In the genomic region with DNA sequence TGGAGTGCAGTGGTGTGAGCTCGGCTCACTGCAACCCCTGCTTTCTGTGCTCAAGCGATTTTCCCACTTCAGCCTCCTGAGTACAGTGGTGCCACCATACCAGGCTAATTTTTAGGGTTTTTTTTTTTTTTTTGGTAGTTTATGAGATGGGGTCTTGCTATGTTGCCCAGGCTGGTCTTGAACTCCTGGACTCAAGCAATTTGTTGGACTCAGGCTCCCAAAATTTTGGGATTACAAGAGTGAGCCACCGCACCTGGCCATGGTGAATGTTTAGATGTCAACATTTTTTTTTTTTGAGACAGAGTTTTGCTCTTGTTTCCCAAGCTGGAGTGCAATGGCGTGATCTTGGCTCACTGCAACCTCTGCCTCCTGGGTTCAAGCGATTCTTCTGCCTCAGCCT, we compare ENCODE assay signal across 6 cellular contexts. TPM values are rescaled to one million over a fixed set of nuclear protein-coding genes. Genes with fewer than 3 reads are reported as not detected.
DNase-seq lines count a peak whose midpoint lies in the region; ATAC-seq and TF ChIP-seq lines count a peak whose summit lies in the region.
"Not testable (repeated sequence)": the region's sequence is repeated elsewhere in the genome, so short reads cannot be mapped to it uniquely, and the experiment has no call there.

No MANE protein-coding gene starts in this region.

- intact Hi-C loops in dendritic cell treated with granulocyte-macrophage colony-stimulating factor and Interleukin-4, amounts not matched to agents 40 ng/mL and 50 ng/mL, for 4 days (cut with micrococcal nuclease), result loop anchor here (5.0 kb wide), 1 partner anchor 35 kb away; the partner anchor contains the start of gene LATS1

- not testable (repeated sequence) for H4K12ac ChIP-seq in trophoblast cell (ENCODE audit: low read depth, low read length)

- not testable (repeated sequence) for H3K27me3 ChIP-seq in CD4-positive, CD25-positive, alpha-beta regulatory T cell (ENCODE audit: control insufficient read depth, insufficient read depth, low read length); HL-60 (ENCODE audit: insufficient read depth, poor library complexity, severe bottlenecking); trophoblast cell (ENCODE audit: insufficient read depth, low read length)

- H3K9me3 Mint-ChIP-seq in CD4-positive, CD25-positive, alpha-beta regulatory T cell; T-helper 2 cell treated with Interferon-gamma antibody and Interleukin-4, amounts not matched to agents 5 μg/mL and 100 μg/mL, for 36 hours; activated naive CD8-positive, alpha-beta T cell (ENCODE audit: low read depth); dendritic cell treated with granulocyte-macrophage colony-stimulating factor and Interleukin-4, amounts not matched to agents 40 ng/mL and 50 ng/mL, for 4 days: not testable (repeated sequence)

- H3K4me1 ChIP-seq in CD4-positive, CD25-positive, alpha-beta regulatory T cell (ENCODE audit: control insufficient read depth, insufficient read depth, low read length, poor library complexity, severe bottlenecking), result peaks cover 16% of the 10 kb centered on the region
- H3K4me1 ChIP-seq in trophoblast cell (ENCODE audit: control insufficient read depth in 1 of 2, insufficient read depth in 2 of 2, low read length in 2 of 2), result not testable (repeated sequence)

- not testable (repeated sequence) for H2BK12ac ChIP-seq in trophoblast cell (ENCODE audit: low read length)

- not testable (repeated sequence) for TF ChIP-seq CTCF in HL-60 (IDR thresholded peaks at IDR 0.05; ENCODE audit: insufficient read depth, low read length)

- not testable (repeated sequence) for H4K91ac ChIP-seq in trophoblast cell (ENCODE audit: low read depth, low read length)

- not testable (repeated sequence) for H3K27me3 Mint-ChIP-seq in CD4-positive, CD25-positive, alpha-beta regulatory T cell; T-helper 2 cell treated with Interferon-gamma antibody and Interleukin-4, amounts not matched to agents 5 μg/mL and 100 μg/mL, for 36 hours (ENCODE audit: low read depth); activated naive CD8-positive, alpha-beta T cell; dendritic cell treated with granulocyte-macrophage colony-stimulating factor and Interleukin-4, amounts not matched to agents 40 ng/mL and 50 ng/mL, for 4 days

- H3K18ac ChIP-seq in trophoblast cell (ENCODE audit: low read length), result not testable (repeated sequence)

- H3K4me1 Mint-ChIP-seq in CD4-positive, CD25-positive, alpha-beta regulatory T cell, result peaks cover 24 to 51% (median 33%) of the 10 kb centered on the region in 4 donors
- peaks cover 33% of the 10 kb centered on the region for H3K4me1 Mint-ChIP-seq in T-helper 2 cell treated with Interferon-gamma antibody and Interleukin-4, amounts not matched to agents 5 μg/mL and 100 μg/mL, for 36 hours (ENCODE audit: low read depth)
- H3K4me1 Mint-ChIP-seq in activated naive CD8-positive, alpha-beta T cell (ENCODE audit: low read depth), result peaks cover 35% of the 10 kb centered on the region
- peaks cover 33% of the 10 kb centered on the region for H3K4me1 Mint-ChIP-seq in dendritic cell treated with granulocyte-macrophage colony-stimulating factor and Interleukin-4, amounts not matched to agents 40 ng/mL and 50 ng/mL, for 4 days (ENCODE audit: low read depth)

- H3K9ac ChIP-seq in trophoblast cell (ENCODE audit: low read length), result not testable (repeated sequence)

- not testable (repeated sequence) for H3K79me1 ChIP-seq in trophoblast cell (ENCODE audit: low read length)

- peak overlapping the region; percentile 41 to 77 (median 68) for H3K4me3 Mint-ChIP-seq in CD4-positive, CD25-positive, alpha-beta regulatory T cell
- peak overlapping the region; percentile 94 for H3K4me3 Mint-ChIP-seq in T-helper 2 cell treated with Interferon-gamma antibody and Interleukin-4, amounts not matched to agents 5 μg/mL and 100 μg/mL, for 36 hours
- peak overlapping the region; percentile 23 for H3K4me3 Mint-ChIP-seq in activated naive CD8-positive, alpha-beta T cell
- H3K4me3 Mint-ChIP-seq in dendritic cell treated with granulocyte-macrophage colony-stimulating factor and Interleukin-4, amounts not matched to agents 40 ng/mL and 50 ng/mL, for 4 days, result peak overlapping the region; percentile 30

- H3K79me2 ChIP-seq in trophoblast cell (ENCODE audit: control insufficient read depth, insufficient read depth, low read length, poor library complexity), result peaks cover 15% of the 10 kb centered on the region

- not testable (repeated sequence) for H3K23ac ChIP-seq in trophoblast cell (ENCODE audit: low read length)

- peak overlapping the region; percentile 75 for H3K4ac ChIP-seq in trophoblast cell (ENCODE audit: low read depth, low read length)

- H2AFZ ChIP-seq in trophoblast cell (ENCODE audit: insufficient read depth, low read length, poor library complexity), result not testable (repeated sequence)

- H3K27ac Mint-ChIP-seq in CD4-positive, CD25-positive, alpha-beta regulatory T cell; T-helper 2 cell treated with Interferon-gamma antibody and Interleukin-4, amounts not matched to agents 5 μg/mL and 100 μg/mL, for 36 hours; activated naive CD8-positive, alpha-beta T cell: not testable (repeated sequence)
- H3K27ac Mint-ChIP-seq in dendritic cell treated with granulocyte-macrophage colony-stimulating factor and Interleukin-4, amounts not matched to agents 40 ng/mL and 50 ng/mL, for 4 days, result peak overlapping the region; percentile 94

- not testable (repeated sequence) for H3K36me3 Mint-ChIP-seq in CD4-positive, CD25-positive, alpha-beta regulatory T cell; activated naive CD8-positive, alpha-beta T cell
- peaks cover 13% of the 10 kb centered on the region for H3K36me3 Mint-ChIP-seq in T-helper 2 cell treated with Interferon-gamma antibody and Interleukin-4, amounts not matched to agents 5 μg/mL and 100 μg/mL, for 36 hours (ENCODE audit: low read depth)
- peaks cover 21% of the 10 kb centered on the region for H3K36me3 Mint-ChIP-seq in dendritic cell treated with granulocyte-macrophage colony-stimulating factor and Interleukin-4, amounts not matched to agents 40 ng/mL and 50 ng/mL, for 4 days (ENCODE audit: low read depth)

- H2BK120ac ChIP-seq in trophoblast cell (ENCODE audit: insufficient read depth, low read length, poor library complexity), result not testable (repeated sequence)

- H3K4me3 ChIP-seq in CD4-positive, CD25-positive, alpha-beta regulatory T cell (ENCODE audit: low read depth, low read length); trophoblast cell (ENCODE audit: low read depth, low read length): not testable (repeated sequence)
- H3K4me3 ChIP-seq in HL-60 (replicated peaks; ENCODE audit: insufficient read depth, low read length), result peak overlapping the region; percentile 86

- not testable (repeated sequence) for H2BK5ac ChIP-seq in trophoblast cell (ENCODE audit: low read depth, low read length, poor library complexity)

- WGBS in trophoblast cell (ENCODE audit: extremely low coverage, insufficient coverage, insufficient read length), result no CpG with 5 or more reads among the region's 5 CpGs

- not testable (repeated sequence) for H3K14ac ChIP-seq in trophoblast cell (ENCODE audit: low read length)

- H4K8ac ChIP-seq in trophoblast cell (ENCODE audit: low read depth, low read length), result not testable (repeated sequence)

- H3K4me2 ChIP-seq in trophoblast cell (ENCODE audit: low read length), result not testable (repeated sequence)

- not testable (repeated sequence) for H2AK5ac ChIP-seq in trophoblast cell (ENCODE audit: low read length)

- H3K9me3 ChIP-seq in CD4-positive, CD25-positive, alpha-beta regulatory T cell (ENCODE audit: control insufficient read depth in 2 of 2, low read length in 2 of 2); trophoblast cell (ENCODE audit: insufficient read depth, low read depth, low read length): not testable (repeated sequence)

- DNase-seq in CD4-positive, CD25-positive, alpha-beta regulatory T cell; HL-60 (ENCODE audit: low read depth in 1 of 2, low spot score in 1 of 2); T-helper 2 cell treated with Interferon-gamma antibody and Interleukin-4, amounts not matched to agents 5 μg/mL and 100 μg/mL, for 36 hours (ENCODE audit: low spot score); trophoblast cell: not testable (repeated sequence)

- not testable (repeated sequence) for H3K27ac ChIP-seq in CD4-positive, CD25-positive, alpha-beta regulatory T cell (ENCODE audit: insufficient read depth, low read length, poor library complexity, severe bottlenecking); trophoblast cell (ENCODE audit: low read depth, low read length)
- H3K27ac ChIP-seq in HL-60 (replicated peaks), result peak overlapping the region; percentile 93

- not testable (repeated sequence) for H3K36me3 ChIP-seq in CD4-positive, CD25-positive, alpha-beta regulatory T cell (ENCODE audit: control insufficient read depth, insufficient read depth, low read length); trophoblast cell (ENCODE audit: control insufficient read depth in 1 of 2, insufficient read depth in 2 of 2, low read length in 2 of 2)

- not testable (repeated sequence) for ATAC-seq in CD4-positive, CD25-positive, alpha-beta regulatory T cell (ENCODE audit: low read depth in 2 of 2)

RNA-seq across cellular contexts. Expression of gene PCMT1, which starts 2.4 kb away (rescaled TPM):
- 44.8 TPM for total RNA-seq in CD4-positive, CD25-positive, alpha-beta regulatory T cell
- polyA plus RNA-seq in CD4-positive, CD25-positive, alpha-beta regulatory T cell, result 100 to 1,000 TPM; 166 to 228 (median 175) TPM
- polyA plus RNA-seq in trophoblast cell (2013), result 75.3 and 78.6 TPM in 2 replicates

RNA-seq across cellular contexts. Expression of gene NUP43, which starts 5.6 kb away (rescaled TPM):
- 22.4 TPM for total RNA-seq in CD4-positive, CD25-positive, alpha-beta regulatory T cell
- 10 to 100 TPM in 1 of 4 donors, 1 to 10 TPM in 3; 4.0 to 10.7 (median 5.6) TPM for polyA plus RNA-seq in CD4-positive, CD25-positive, alpha-beta regulatory T cell
- 24.0 and 24.7 TPM in 2 replicates for polyA plus RNA-seq in trophoblast cell (2013)

RNA-seq across cellular contexts. Expression of gene LATS1, which starts 34.0 kb away (rescaled TPM):
- total RNA-seq in CD4-positive, CD25-positive, alpha-beta regulatory T cell, result 40.9 TPM
- polyA plus RNA-seq in CD4-positive, CD25-positive, alpha-beta regulatory T cell, result 10 to 100 TPM in 3 of 4 donors, 1 to 10 TPM in 1; 8.9 to 12.4 (median 12.1) TPM
- 8.8 and 8.9 TPM in 2 replicates for polyA plus RNA-seq in trophoblast cell (2013)

Comparison
In these comparisons a context has a peak if more than half of its experiments do, and no peak if none do; other contexts are left out.
1. H3K4me3 Mint-ChIP-seq: peak in every context shown above with its lines; median percentile 94 in T-helper 2 cell treated with Interferon-gamma antibody and Interleukin-4, amounts not matched to agents 5 μg/mL and 100 μg/mL, for 36 hours; 68 in CD4-positive, CD25-positive, alpha-beta regulatory T cell; 30 in dendritic cell treated with granulocyte-macrophage colony-stimulating factor and Interleukin-4, amounts not matched to agents 40 ng/mL and 50 ng/mL, for 4 days; 23 in activated naive CD8-positive, alpha-beta T cell.